1 cellular context compared by ENCODE assay signal in genomic region chr13:81582381-81582780, GRCh38.
TF ChIP-seq lines count a peak whose summit lies in the region.

No MANE protein-coding gene starts in this region.

TF ChIP-seq in GM23338, 12 proteins besides CTCF, POLR2A, EP300 and RAD21 (continued from another document):
- TF ChIP-seq REST (IDR thresholded peaks at IDR 0.05; ENCODE audit: unreplicated experiment), result no peak
